26 cellular contexts compared by ENCODE assay signal in genomic region chr9:6590772-6591384, GRCh38. TPM values are rescaled to one million over a fixed set of nuclear protein-coding genes. Genes with fewer than 3 reads are reported as not detected.
DNase-seq lines count a peak whose midpoint lies in the region; ATAC-seq, FAIRE-seq and TF ChIP-seq lines count a peak whose summit lies in the region.
"Had no signal": no experiment of that assay in that cellular context is flagged by ENCODE, and none has a peak within 500 bp of the region (broad histone marks: within the 10 kb centered on the region; RNA-seq: fewer than 3 reads in every experiment).

No MANE protein-coding gene starts in this region.

- H3K4me3 ChIP-seq in bronchial epithelial cell (ENCODE audit: low read depth, low read length), result no peak overlapping the region
- H3K4me3 ChIP-seq in mesendoderm (ENCODE audit: low read length), result no peak overlapping the region
- H3K4me3 ChIP-seq: thoracic aorta had no signal

- WGBS in mesendoderm (ENCODE audit: extremely low coverage, insufficient coverage, low lambda C conversion rate), result no CpG with 5 or more reads among the region's 2 CpGs

- H3K4me3 Mint-ChIP-seq in glutamatergic neuron (ENCODE audit: unreplicated experiment) (no peak overlapping the region), T-helper 17 cell (no peak overlapping the region)
- H3K4me3 Mint-ChIP-seq: activated naive CD8-positive, alpha-beta T cell treated with anti-CD3 and anti-CD28 coated beads, Interleukin-2, amount 50 U/mL, for 24 hours; CD4-positive, CD25-positive, alpha-beta regulatory T cell; immature natural killer cell; mesothelial cell of epicardium; natural killer cell treated with Interleukin-12 subunit alpha and Interleukin-12 subunit beta and Interleukin-15 and Interleukin-18, amount 100 ng/mL, for 72 hours; T-helper 1 cell treated with Interleukin-12 subunit alpha and Interleukin-12 subunit beta and Interleukin-4 antibody, amounts not matched to agents 30 μg/mL and 1 μg/mL, for 36 hours had no signal

- H3K9me3 ChIP-seq in T-helper 17 cell (ENCODE audit: control insufficient read depth, low read length, poor library complexity, severe bottlenecking), result no peaks in the 10 kb centered on the region
- H3K9me3 ChIP-seq: thoracic aorta had no signal

- H3K4ac ChIP-seq in mesendoderm (ENCODE audit: low read depth, low read length), result no peak overlapping the region

- H2AK5ac ChIP-seq in mesendoderm (ENCODE audit: low read length), result no peak overlapping the region

- H3K9ac ChIP-seq in mesendoderm (ENCODE audit: low read length), result no peak overlapping the region

- no peaks in the 10 kb centered on the region for H3K36me3 Mint-ChIP-seq in glutamatergic neuron (ENCODE audit: unreplicated experiment)
- H3K36me3 Mint-ChIP-seq in T-helper 17 cell (ENCODE audit: low read depth), result peaks cover 2% of the 10 kb centered on the region
- H3K36me3 Mint-ChIP-seq: CD4-positive, CD25-positive, alpha-beta regulatory T cell; immature natural killer cell; mesothelial cell of epicardium; natural killer cell treated with Interleukin-12 subunit alpha and Interleukin-12 subunit beta and Interleukin-15 and Interleukin-18, amount 100 ng/mL, for 72 hours had no signal

- no peak overlapping the region for H2BK120ac ChIP-seq in mesendoderm (ENCODE audit: low read depth, low read length)

- TF ChIP-seq CTCF in bronchial epithelial cell (IDR thresholded peaks at IDR 0.05; ENCODE audit: insufficient read depth, low read length, severe bottlenecking), result no peak
- TF ChIP-seq CTCF in glutamatergic neuron (IDR thresholded peaks at IDR 0.05; ENCODE audit: partially characterized antibody, unreplicated experiment), result no peak

- no peak overlapping the region for H3K4me2 ChIP-seq in mesendoderm (ENCODE audit: low read length)

- H4K8ac ChIP-seq in mesendoderm (ENCODE audit: low read depth, low read length), result no peak overlapping the region

- no peaks in the 10 kb centered on the region for H3K79me2 ChIP-seq in mesendoderm (ENCODE audit: control insufficient read depth, insufficient read depth, low read length)

- H3K27me3 Mint-ChIP-seq in glutamatergic neuron (ENCODE audit: unreplicated experiment), result no peaks in the 10 kb centered on the region
- no peaks in the 10 kb centered on the region for H3K27me3 Mint-ChIP-seq in T-helper 17 cell
- H3K27me3 Mint-ChIP-seq: activated naive CD8-positive, alpha-beta T cell treated with anti-CD3 and anti-CD28 coated beads, Interleukin-2, amount 50 U/mL, for 24 hours; CD4-positive, CD25-positive, alpha-beta regulatory T cell had no signal

- no peak overlapping the region for H3K56ac ChIP-seq in mesendoderm (ENCODE audit: low read length)

- no peaks in the 10 kb centered on the region for H3K36me3 ChIP-seq in bronchial epithelial cell (ENCODE audit: control insufficient read depth, insufficient read depth, low read length)
- no peaks in the 10 kb centered on the region for H3K36me3 ChIP-seq in mesendoderm (ENCODE audit: control insufficient read depth, insufficient read depth, low read length)
- H3K36me3 ChIP-seq: thoracic aorta had no signal

- H3K23ac ChIP-seq in mesendoderm (ENCODE audit: low read length), result no peak overlapping the region

- H3K4me1 Mint-ChIP-seq in glutamatergic neuron (ENCODE audit: low read depth, unreplicated experiment) (no peaks in the 10 kb centered on the region), T-helper 17 cell (peaks cover 2% of the 10 kb centered on the region)
- H3K4me1 Mint-ChIP-seq: activated naive CD8-positive, alpha-beta T cell treated with anti-CD3 and anti-CD28 coated beads, Interleukin-2, amount 50 U/mL, for 24 hours; CD4-positive, CD25-positive, alpha-beta regulatory T cell; immature natural killer cell had no signal

- H2BK5ac ChIP-seq in mesendoderm (ENCODE audit: low read length), result no peak overlapping the region

- H3K27ac Mint-ChIP-seq in glutamatergic neuron (ENCODE audit: unreplicated experiment) (no peak overlapping the region), T-helper 17 cell (no peak overlapping the region)
- H3K27ac Mint-ChIP-seq: activated naive CD8-positive, alpha-beta T cell treated with anti-CD3 and anti-CD28 coated beads, Interleukin-2, amount 50 U/mL, for 24 hours; CD4-positive, CD25-positive, alpha-beta regulatory T cell; immature natural killer cell; mesothelial cell of epicardium; natural killer cell treated with Interleukin-12 subunit alpha and Interleukin-12 subunit beta and Interleukin-15 and Interleukin-18, amount 100 ng/mL, for 72 hours; T-helper 1 cell treated with Interleukin-12 subunit alpha and Interleukin-12 subunit beta and Interleukin-4 antibody, amounts not matched to agents 30 μg/mL and 1 μg/mL, for 36 hours had no signal

- DNase-seq in DMS53 (lab: John Stamatoyannopoulos, UW) (peak; percentile 92), NCI-H69 (lab: John Stamatoyannopoulos, UW) (peak; percentile 61), bronchial epithelial cell (ENCODE audit: low read depth) (peak; percentile 86), mesendoderm (peak; percentile 82), glutamatergic neuron (no peak), T-helper 17 cell (no peak)
- DNase-seq: activated gamma-delta T cell; activated naive CD8-positive, alpha-beta T cell treated with anti-CD3 and anti-CD28 coated beads, Interleukin-2, amount 50 U/mL, for 24 hours; CD4-positive, CD25-positive, alpha-beta regulatory T cell; foreskin melanocyte; GDM1; immature natural killer cell; left ventricle myocardium superior; NCI-H1105; NCI-H2081; NCI-H446; retina; stimulated activated CD4-positive, alpha-beta T cell treated with anti-CD3 and anti-CD28 coated beads, Interleukin-4, amount 100 ng/mL, for 1 hour; stimulated activated naive CD4-positive, alpha-beta T cell had no signal

- H3K27me3 ChIP-seq in bronchial epithelial cell (ENCODE audit: control insufficient read depth, insufficient read depth, low read length) (no peaks in the 10 kb centered on the region), mesendoderm (ENCODE audit: insufficient read depth, low read length, poor library complexity) (no peaks in the 10 kb centered on the region)

- no peaks in the 10 kb centered on the region for H3K9me3 Mint-ChIP-seq in glutamatergic neuron (ENCODE audit: unreplicated experiment)
- H3K9me3 Mint-ChIP-seq: activated naive CD8-positive, alpha-beta T cell treated with anti-CD3 and anti-CD28 coated beads, Interleukin-2, amount 50 U/mL, for 24 hours; CD4-positive, CD25-positive, alpha-beta regulatory T cell; immature natural killer cell; mesothelial cell of epicardium; natural killer cell treated with Interleukin-12 subunit alpha and Interleukin-12 subunit beta and Interleukin-15 and Interleukin-18, amount 100 ng/mL, for 72 hours; T-helper 1 cell treated with Interleukin-12 subunit alpha and Interleukin-12 subunit beta and Interleukin-4 antibody, amounts not matched to agents 30 μg/mL and 1 μg/mL, for 36 hours had no signal

- FAIRE-seq in bronchial epithelial cell (lab: Jason Lieb, UNC), result no peak
- FAIRE-seq: GM18507, H1 had no signal

- H3K18ac ChIP-seq in mesendoderm (ENCODE audit: low read length), result no peak overlapping the region

- H3K79me1 ChIP-seq in mesendoderm (ENCODE audit: low read length), result no peaks in the 10 kb centered on the region

- H3K4me1 ChIP-seq in mesendoderm (ENCODE audit: control insufficient read depth, low read depth, low read length), result peaks cover 5% of the 10 kb centered on the region

- H4K5ac ChIP-seq in mesendoderm (ENCODE audit: low read length), result no peak overlapping the region

- H3K27ac ChIP-seq in mesendoderm (ENCODE audit: low read depth, low read length), result no peak overlapping the region
- H3K27ac ChIP-seq: thoracic aorta had no signal

- H2BK15ac ChIP-seq in mesendoderm (replicated peaks; ENCODE audit: low read depth), result no peak overlapping the region

- ATAC-seq in GM18511 (IDR thresholded peaks at IDR 0.05; ENCODE audit: unreplicated experiment) (no peak), T-helper 17 cell (no peak)
- ATAC-seq: activated naive CD8-positive, alpha-beta T cell treated with anti-CD3 and anti-CD28 coated beads, Interleukin-2, amount 50 U/mL, for 24 hours; left ventricle myocardium superior; natural killer cell treated with Interleukin-12 subunit alpha and Interleukin-12 subunit beta and Interleukin-15 and Interleukin-18, amount 100 ng/mL, for 72 hours had no signal

RNA-seq across cellular contexts. Expression of gene GLDC, which starts 54.7 kb away (rescaled TPM):
- total RNA-seq in bronchial epithelial cell (not detected in 2 replicates), glutamatergic neuron (ENCODE audit: unreplicated experiment) (42.9 TPM), T-helper 17 cell (1 to 10 TPM in 1 of 2 donors, not detected in 1; 1.1 TPM)
- polyA plus RNA-seq in mesendoderm (2013, experiment 1 of 2), result 39.5 TPM
- polyA plus RNA-seq in mesendoderm (2013, experiment 2 of 2), result 39.3 TPM
- total RNA-seq: CD4-positive, CD25-positive, alpha-beta regulatory T cell; left ventricle myocardium superior had no signal

Comparison
In these comparisons a context has a peak if more than half of its experiments do, and no peak if none do; other contexts are left out.
1. DNase-seq: peak in DMS53 (single experiment), NCI-H69 (single experiment), bronchial epithelial cell (single experiment) and mesendoderm (single experiment); none in glutamatergic neuron (single experiment) and T-helper 17 cell (0 of 3).
2. RNA of gene GLDC, which starts 54.7 kb away (total RNA-seq): 42.9 TPM in glutamatergic neuron (single experiment); 1.1 TPM in T-helper 17 cell and not detected in bronchial epithelial cell; every median in the first group is over 10 times any median in the second.